13 cellular contexts compared by ENCODE assay signal in the genomic region with DNA sequence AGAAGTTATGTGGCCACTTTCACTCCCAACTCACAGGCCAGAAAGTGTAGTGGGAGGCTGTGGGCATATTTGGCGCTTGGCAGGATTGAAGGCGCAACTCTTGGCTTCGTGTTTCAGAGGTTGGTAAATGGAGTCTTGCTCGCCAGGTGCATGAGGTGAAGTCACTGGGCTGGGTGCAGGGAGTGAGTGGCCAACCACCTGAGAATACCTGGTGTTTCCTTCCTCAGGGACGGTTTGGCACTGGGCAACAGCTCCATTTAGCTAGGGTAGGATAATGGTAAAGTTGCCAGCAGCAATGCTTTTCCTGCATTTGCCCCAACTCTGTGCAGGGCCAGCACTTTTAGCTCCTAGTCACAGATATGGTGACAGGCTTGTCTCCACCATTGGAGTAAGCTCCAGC.
DNase-seq lines count a peak whose midpoint lies in the region; ATAC-seq and TF ChIP-seq lines count a peak whose summit lies in the region.
"Had no signal": no experiment of that assay in that cellular context is flagged by ENCODE, and none has a peak within 500 bp of the region (broad histone marks: within the 10 kb centered on the region; RNA-seq: fewer than 3 reads in every experiment).

No MANE protein-coding gene starts in this region.

- H2AFZ ChIP-seq in MM.1S (ENCODE audit: low read length): no peak overlapping the region
- H2AFZ ChIP-seq in mesenchymal stem cell (ENCODE audit: low read depth, low read length): no peak overlapping the region

- no peak overlapping the region for H2BK5ac ChIP-seq in mesenchymal stem cell (ENCODE audit: low read depth, low read length, poor library complexity, severe bottlenecking)

- H3K36me3 ChIP-seq in MM.1S (replicated peaks; ENCODE audit: insufficient read depth, low read length) (no peaks in the 10 kb centered on the region), mesenchymal stem cell (ENCODE audit: control insufficient read depth in 1 of 2, insufficient read depth in 2 of 2, low read depth in 1 of 2, low read length in 2 of 2) (no peaks in the 10 kb centered on the region)
- H3K36me3 ChIP-seq: BLaER1 treated with 17β-estradiol and CSF1 and Interleukin-3, amounts not matched to agents 10 nM and 100 nM; HAP-1 had no signal

- peak overlapping the region; percentile 39 for H4K8ac ChIP-seq in mesenchymal stem cell (ENCODE audit: low read length)

- 96% methylated on average over 5 of the region's 5 CpGs for WGBS in mesenchymal stem cell

- H3K79me1 ChIP-seq in mesenchymal stem cell (replicated peaks; ENCODE audit: low read length, poor library complexity, severe bottlenecking): peaks cover 58% of the 10 kb centered on the region

- no peaks in the 10 kb centered on the region for H4K20me1 ChIP-seq in MM.1S (ENCODE audit: insufficient read depth, low read length)

- H3K4me3 ChIP-seq in MM.1S (ENCODE audit: low read length) (no peak overlapping the region), mesenchymal stem cell (ENCODE audit: insufficient read depth in 1 of 2, low read depth in 1 of 2, low read length in 2 of 2) (no peak overlapping the region)
- H3K4me3 ChIP-seq: BLaER1 treated with 17β-estradiol and CSF1 and Interleukin-3, amounts not matched to agents 10 nM and 100 nM; HAP-1 had no signal

- H3K9me3 ChIP-seq in MM.1S (replicated peaks; ENCODE audit: insufficient read depth, low read length) (no peaks in the 10 kb centered on the region), mesenchymal stem cell (ENCODE audit: control insufficient read depth, low read length) (no peaks in the 10 kb centered on the region)
- H3K9me3 ChIP-seq: BLaER1 treated with 17β-estradiol and CSF1 and Interleukin-3, amounts not matched to agents 10 nM and 100 nM; HAP-1 had no signal

- H3K4me2 ChIP-seq in MM.1S (ENCODE audit: low read depth, low read length) (no peak overlapping the region), mesenchymal stem cell (ENCODE audit: low read length, poor library complexity, severe bottlenecking) (no peak overlapping the region)

- H3K9ac ChIP-seq in MM.1S (ENCODE audit: low read length): no peak overlapping the region
- H3K9ac ChIP-seq in mesenchymal stem cell (ENCODE audit: low read length): no peak overlapping the region
- H3K9ac ChIP-seq: BLaER1 treated with 17β-estradiol and CSF1 and Interleukin-3, amounts not matched to agents 10 nM and 100 nM had no signal

- no peaks in the 10 kb centered on the region for H3K9me2 ChIP-seq in MM.1S (replicated peaks; ENCODE audit: insufficient read depth, low read length)

- no peak overlapping the region for H3K23ac ChIP-seq in mesenchymal stem cell (ENCODE audit: low read length in 2 of 2)

- H2BK120ac ChIP-seq in mesenchymal stem cell (ENCODE audit: low read depth, low read length): no peak overlapping the region

- peaks cover 18% of the 10 kb centered on the region for H3F3A ChIP-seq in MM.1S (ENCODE audit: insufficient read depth, low read length)

- ATAC-seq in GM19023 (IDR thresholded peaks at IDR 0.05; ENCODE audit: unreplicated experiment) (no peak), GM21528 (IDR thresholded peaks at IDR 0.05; ENCODE audit: low FRiP score, unreplicated experiment) (no peak)
- ATAC-seq: HepG2 had no signal

- H3K18ac ChIP-seq in mesenchymal stem cell (ENCODE audit: low read depth in 1 of 2, low read length in 2 of 2): no peak overlapping the region

- H2AK5ac ChIP-seq in mesenchymal stem cell (ENCODE audit: low read length, severe bottlenecking): no peak overlapping the region

- no peak overlapping the region for H3K14ac ChIP-seq in mesenchymal stem cell (ENCODE audit: low read length in 2 of 2)

- no peak overlapping the region for H2BK12ac ChIP-seq in mesenchymal stem cell (ENCODE audit: low read length in 2 of 2)

- peaks cover 39% of the 10 kb centered on the region for H3K4me1 ChIP-seq in MM.1S (ENCODE audit: low read length)
- H3K4me1 ChIP-seq in mesenchymal stem cell (ENCODE audit: control insufficient read depth, insufficient read depth, low read depth, low read length): peaks cover 14% of the 10 kb centered on the region
- H3K4me1 ChIP-seq: HAP-1 had no signal

- H3K27me3 ChIP-seq in MM.1S (replicated peaks; ENCODE audit: insufficient read depth, low read length): no peaks in the 10 kb centered on the region
- H3K27me3 ChIP-seq in mesenchymal stem cell (ENCODE audit: control insufficient read depth in 1 of 2, insufficient read depth in 1 of 2, low read length in 2 of 2): no peaks in the 10 kb centered on the region
- H3K27me3 ChIP-seq: BLaER1 treated with 17β-estradiol and CSF1 and Interleukin-3, amounts not matched to agents 10 nM and 100 nM had no signal

- DNase-seq in MM.1S: no peak
- no peak for DNase-seq in mesenchymal stem cell
- DNase-seq: CD8-positive, alpha-beta memory T cell; COR-L47; DMS 273 treated with DMSO at 0.1 percent for 48 hours; DMS53 had no signal

- no peak overlapping the region for H4K91ac ChIP-seq in mesenchymal stem cell (ENCODE audit: low read length)

- H3K27ac ChIP-seq in MM.1S (ENCODE audit: low read length) (peak overlapping the region; percentile 80; the same call in 1 of the 2 replicates), angular gyrus (ENCODE audit: low read depth, low read length) (peak overlapping the region; percentile 10), mesenchymal stem cell (ENCODE audit: low read length, poor library complexity, severe bottlenecking) (no peak overlapping the region), temporal lobe (ENCODE audit: low read depth, low read length) (peak overlapping the region; percentile 95)
- H3K27ac ChIP-seq: BLaER1 treated with 17β-estradiol and CSF1 and Interleukin-3, amounts not matched to agents 10 nM and 100 nM had no signal

- no peak overlapping the region for H2BK15ac ChIP-seq in mesenchymal stem cell (ENCODE audit: low read depth, poor library complexity, severe bottlenecking)

- H3K4ac ChIP-seq in mesenchymal stem cell (ENCODE audit: low read depth in 1 of 2, low read length in 2 of 2): no peak overlapping the region

- H3K79me2 ChIP-seq in MM.1S (ENCODE audit: low read length): peaks cover 85% of the 10 kb centered on the region

- TF ChIP-seq CTCF in MM.1S (IDR thresholded peaks at IDR 0.05; ENCODE audit: low read length): no peak
